ENCODE assay signal across 1 cellular context in the genomic region with DNA sequence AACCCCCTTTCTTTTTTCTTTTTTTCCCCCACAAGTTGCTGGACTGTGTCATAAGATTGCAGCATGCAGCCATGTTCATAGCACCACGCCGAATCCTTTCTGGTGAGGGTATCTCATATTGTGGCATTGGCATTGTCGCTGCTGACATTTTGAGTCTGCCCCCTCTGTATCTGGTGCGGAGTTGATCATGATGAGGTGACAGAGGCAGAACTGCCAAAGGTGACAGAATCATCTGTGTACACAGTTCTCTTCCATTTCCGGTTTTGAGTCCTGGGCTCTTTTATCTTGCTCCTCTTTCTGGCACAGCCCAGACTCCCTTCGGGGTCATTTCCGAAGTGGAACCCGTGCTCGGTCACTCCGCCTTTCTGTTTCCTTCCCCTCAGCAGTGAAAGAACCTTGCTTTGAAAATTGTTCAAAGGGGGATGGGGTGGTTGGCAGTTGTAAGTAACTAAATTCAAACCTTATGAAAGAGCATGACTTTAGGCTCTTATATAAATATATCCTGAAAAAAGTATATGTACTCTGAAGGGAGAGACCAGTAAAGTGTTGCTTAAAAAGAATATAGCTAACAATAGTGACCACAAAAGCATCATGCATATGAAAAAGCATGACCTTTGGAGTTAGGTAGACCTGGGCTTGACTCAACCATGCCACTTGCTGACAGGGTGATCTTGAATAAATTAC.
TF ChIP-seq lines count a peak whose summit lies in the region.

No MANE protein-coding gene starts in this region.

TF ChIP-seq in GM12878, 131 proteins besides CTCF, POLR2A, EP300 and RAD21 (continued from another document):
- TF ChIP-seq, protein P1, sequence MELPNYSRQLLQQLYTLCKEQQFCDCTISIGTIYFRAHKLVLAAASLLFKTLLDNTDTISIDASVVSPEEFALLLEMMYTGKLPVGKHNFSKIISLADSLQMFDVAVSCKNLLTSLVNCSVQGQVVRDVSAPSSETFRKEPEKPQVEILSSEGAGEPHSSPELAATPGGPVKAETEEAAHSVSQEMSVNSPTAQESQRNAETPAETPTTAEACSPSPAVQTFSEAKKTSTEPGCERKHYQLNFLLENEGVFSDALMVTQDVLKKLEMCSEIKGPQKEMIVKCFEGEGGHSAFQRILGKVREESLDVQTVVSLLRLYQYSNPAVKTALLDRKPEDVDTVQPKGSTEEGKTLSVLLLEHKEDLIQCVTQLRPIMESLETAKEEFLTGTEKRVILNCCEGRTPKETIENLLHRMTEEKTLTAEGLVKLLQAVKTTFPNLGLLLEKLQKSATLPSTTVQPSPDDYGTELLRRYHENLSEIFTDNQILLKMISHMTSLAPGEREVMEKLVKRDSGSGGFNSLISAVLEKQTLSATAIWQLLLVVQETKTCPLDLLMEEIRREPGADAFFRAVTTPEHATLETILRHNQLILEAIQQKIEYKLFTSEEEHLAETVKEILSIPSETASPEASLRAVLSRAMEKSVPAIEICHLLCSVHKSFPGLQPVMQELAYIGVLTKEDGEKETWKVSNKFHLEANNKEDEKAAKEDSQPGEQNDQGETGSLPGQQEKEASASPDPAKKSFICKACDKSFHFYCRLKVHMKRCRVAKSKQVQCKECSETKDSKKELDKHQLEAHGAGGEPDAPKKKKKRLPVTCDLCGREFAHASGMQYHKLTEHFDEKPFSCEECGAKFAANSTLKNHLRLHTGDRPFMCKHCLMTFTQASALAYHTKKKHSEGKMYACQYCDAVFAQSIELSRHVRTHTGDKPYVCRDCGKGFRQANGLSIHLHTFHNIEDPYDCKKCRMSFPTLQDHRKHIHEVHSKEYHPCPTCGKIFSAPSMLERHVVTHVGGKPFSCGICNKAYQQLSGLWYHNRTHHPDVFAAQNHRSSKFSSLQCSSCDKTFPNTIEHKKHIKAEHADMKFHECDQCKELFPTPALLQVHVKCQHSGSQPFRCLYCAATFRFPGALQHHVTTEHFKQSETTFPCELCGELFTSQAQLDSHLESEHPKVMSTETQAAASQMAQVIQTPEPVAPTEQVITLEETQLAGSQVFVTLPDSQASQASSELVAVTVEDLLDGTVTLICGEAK (IDR thresholded peaks at IDR 0.05; ENCODE audit: borderline replicate concordance), result no peak
- TF ChIP-seq BHLHE40 (IDR thresholded peaks at IDR 0.05; ENCODE audit: borderline replicate concordance in 1 of 2, low read depth in 2 of 2, low read length in 1 of 2), result peak; percentile 52 to 58; a peak in 3 of 4 replicates
- TF ChIP-seq IKZF1 (conservative IDR thresholded peaks at IDR 0.05), result peak; percentile 44; the same call in 1 of the 2 replicates
- TF ChIP-seq JUNB (IDR thresholded peaks at IDR 0.05), result no peak
- no peak for TF ChIP-seq STAT1 (conservative IDR thresholded peaks at IDR 0.05)
- 0 out of 2 replicates have a peak, but pooled peaks have one; percentile 10 for TF ChIP-seq MEF2A (IDR thresholded peaks at IDR 0.05; ENCODE audit: insufficient read depth, low read depth, low read length)
- TF ChIP-seq MTA2 (IDR thresholded peaks at IDR 0.05; ENCODE audit: low read depth), result peak; percentile 21; the same call in 1 of the 2 replicates
- TF ChIP-seq SUPT20H (IDR thresholded peaks at IDR 0.05; ENCODE audit: borderline replicate concordance, control insufficient read depth, low read depth, low read length), result no peak
- TF ChIP-seq MYC (IDR thresholded peaks at IDR 0.05; ENCODE audit: insufficient read depth, insufficient read length, insufficient replicate concordance, low read length, severe bottlenecking), result no peak
- TF ChIP-seq CHD4 (IDR thresholded peaks at IDR 0.05), result no peak
- TF ChIP-seq SPI1 (IDR thresholded peaks at IDR 0.05; ENCODE audit: borderline replicate concordance, insufficient read depth, low read depth, low read length), result peak; percentile 28; the same call in 1 of the 2 replicates
- TF ChIP-seq, protein P2, sequence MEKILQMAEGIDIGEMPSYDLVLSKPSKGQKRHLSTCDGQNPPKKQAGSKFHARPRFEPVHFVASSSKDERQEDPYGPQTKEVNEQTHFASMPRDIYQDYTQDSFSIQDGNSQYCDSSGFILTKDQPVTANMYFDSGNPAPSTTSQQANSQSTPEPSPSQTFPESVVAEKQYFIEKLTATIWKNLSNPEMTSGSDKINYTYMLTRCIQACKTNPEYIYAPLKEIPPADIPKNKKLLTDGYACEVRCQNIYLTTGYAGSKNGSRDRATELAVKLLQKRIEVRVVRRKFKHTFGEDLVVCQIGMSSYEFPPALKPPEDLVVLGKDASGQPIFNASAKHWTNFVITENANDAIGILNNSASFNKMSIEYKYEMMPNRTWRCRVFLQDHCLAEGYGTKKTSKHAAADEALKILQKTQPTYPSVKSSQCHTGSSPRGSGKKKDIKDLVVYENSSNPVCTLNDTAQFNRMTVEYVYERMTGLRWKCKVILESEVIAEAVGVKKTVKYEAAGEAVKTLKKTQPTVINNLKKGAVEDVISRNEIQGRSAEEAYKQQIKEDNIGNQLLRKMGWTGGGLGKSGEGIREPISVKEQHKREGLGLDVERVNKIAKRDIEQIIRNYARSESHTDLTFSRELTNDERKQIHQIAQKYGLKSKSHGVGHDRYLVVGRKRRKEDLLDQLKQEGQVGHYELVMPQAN (conservative IDR thresholded peaks at IDR 0.05), result no peak
TF ChIP-seq in GM12878: peak in this region for 13.
